25 cellular contexts compared by ENCODE assay signal in the genomic region with DNA sequence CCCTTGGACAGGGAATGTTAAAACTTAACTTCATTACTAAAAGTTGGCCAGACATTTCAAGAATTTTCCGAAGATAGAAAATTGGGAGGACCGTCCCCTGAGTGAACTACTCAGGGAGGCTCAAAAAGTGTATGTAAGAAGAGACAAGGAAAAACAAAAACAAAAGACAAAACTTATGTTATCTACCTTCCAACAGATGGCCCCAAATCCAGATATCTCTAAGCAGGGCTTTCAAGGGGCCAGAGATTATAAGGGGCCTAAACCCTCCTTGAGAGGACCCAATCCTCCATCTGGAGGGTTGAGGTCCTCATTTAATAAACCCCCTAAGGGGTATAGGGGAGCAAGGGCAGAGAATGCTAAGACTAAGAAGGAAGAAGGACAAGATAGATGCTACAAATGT.
"Had no signal": no experiment of that assay in that cellular context is flagged by ENCODE, and none has a peak within 500 bp of the region (broad histone marks: within the 10 kb centered on the region; RNA-seq: fewer than 3 reads in every experiment).

No MANE protein-coding gene starts in this region.

- H3K79me2 ChIP-seq: parathyroid adenoma had no signal

- H3K36me3 ChIP-seq: neural progenitor cell, ovary, right lobe of liver, sigmoid colon, stomach, thoracic aorta, thyroid gland, tibial nerve, upper lobe of left lung, vagina had no signal

- H3K9ac ChIP-seq: neural progenitor cell, parathyroid adenoma had no signal

- H3K9me3 ChIP-seq: ovary, psoas muscle, right lobe of liver, sigmoid colon, stomach, thoracic aorta, thyroid gland, tibial nerve, upper lobe of left lung, vagina had no signal

- H3K4me2 ChIP-seq: neural progenitor cell had no signal

- ATAC-seq: psoas muscle; right cardiac atrium; right lobe of liver; stimulated activated effector memory CD8-positive, alpha-beta T cell treated with anti-CD3 and anti-CD28 coated beads, Interleukin-12 subunit alpha, Interleukin-12 subunit beta, amount 100 ng/mL, for 72 hours; stimulated activated naive B cell treated with anti-CD40 and anti-IgM and Interleukin-4, amounts not matched to agents 10 μg/mL and 1 μg/mL and 100 μg/mL, for 72 hours had no signal

- H3K27me3 ChIP-seq: neural progenitor cell, ovary, right lobe of liver, sigmoid colon, thyroid gland, tibial nerve, upper lobe of left lung, vagina had no signal

- DNase-seq: occipital lobe; ovary; posterior cingulate gyrus; psoas muscle; right cardiac atrium; right lobe of liver; sigmoid colon; small intestine; stimulated activated CD4-positive, alpha-beta T cell treated with anti-CD3 and anti-CD28 coated beads, Interleukin-15, amount 100 ng/mL, for 24 hours; stimulated activated CD4-positive, alpha-beta T cell treated with anti-CD3 and anti-CD28 coated beads, Interleukin-2, amount 100 ng/mL, for 24 hours; stimulated activated CD4-positive, alpha-beta T cell treated with anti-CD3 and anti-CD28 coated beads, Interleukin-2, amount 100 ng/mL, for 48 hours; stimulated activated CD4-positive, alpha-beta T cell treated with anti-CD3 and anti-CD28 coated beads, Interleukin-4, amount 100 ng/mL, for 24 hours; stimulated activated naive B cell treated with anti-CD40 and anti-IgM and Interleukin-4, amounts not matched to agents 10 μg/mL and 1 μg/mL and 100 μg/mL, for 72 hours; stimulated activated naive CD4-positive, alpha-beta T cell treated with Interleukin-2 at 50 U/mL for 16 hours; stomach; thyroid gland; trophoblast cell; upper lobe of left lung had no signal

- H2AFZ ChIP-seq: neural progenitor cell, parathyroid adenoma had no signal

- H3K4me1 ChIP-seq: psoas muscle, right lobe of liver, sigmoid colon, stomach, tibial nerve, upper lobe of left lung, vagina had no signal

- H3K4me3 ChIP-seq: neural progenitor cell, ovary, psoas muscle, right lobe of liver, sigmoid colon, stomach, thoracic aorta, thyroid gland, tibial nerve, upper lobe of left lung, vagina had no signal

- FAIRE-seq: small intestine, urothelium cell line had no signal

- H3K27ac ChIP-seq: neural progenitor cell, ovary, parathyroid adenoma, psoas muscle, right lobe of liver, sigmoid colon, stomach, thoracic aorta, thyroid gland, tibial nerve, upper lobe of left lung, vagina had no signal
